11 cellular contexts compared by ENCODE assay signal in the genomic region with DNA sequence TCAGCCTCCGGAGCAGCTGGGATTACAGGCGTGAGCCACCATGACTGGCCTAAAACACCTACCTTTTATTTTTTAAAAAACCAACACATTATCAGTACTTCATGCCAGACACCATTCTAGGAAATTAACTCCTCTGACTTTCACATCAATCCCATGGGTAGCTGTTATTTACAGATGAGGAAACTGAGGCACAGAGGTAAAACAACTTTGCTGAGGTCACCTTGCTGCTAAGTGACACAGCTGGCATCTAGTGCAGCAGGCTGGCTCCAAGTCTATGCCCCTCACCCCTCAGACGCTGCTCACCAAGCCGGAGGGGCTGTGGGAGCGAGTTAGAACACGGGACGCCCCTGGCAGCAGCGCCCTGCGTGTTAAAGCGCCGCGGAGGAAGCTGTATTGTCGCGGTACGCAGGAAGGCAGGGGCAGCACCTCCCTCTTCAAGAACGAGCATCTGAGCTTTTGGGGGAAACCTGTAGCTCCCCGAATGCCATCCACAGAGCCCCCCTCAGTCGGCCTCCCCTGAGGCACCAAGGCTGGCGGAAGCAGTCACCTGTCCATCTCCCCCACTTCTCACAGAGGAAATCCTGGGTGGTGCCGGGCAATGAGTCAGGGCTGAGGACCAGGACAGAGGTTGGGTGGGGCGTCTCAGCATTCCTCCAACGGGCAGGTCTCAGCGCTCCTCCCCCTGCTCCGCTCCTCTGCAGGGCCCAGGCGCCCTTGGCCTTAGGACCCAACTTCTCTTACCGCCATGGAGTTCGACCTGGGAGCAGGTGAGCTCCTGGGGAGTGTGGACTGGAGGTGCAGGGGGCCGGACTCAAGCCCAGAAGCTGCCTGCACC. TPM values are rescaled to one million over a fixed set of nuclear protein-coding genes. Genes with fewer than 3 reads are reported as not detected.
DNase-seq lines count a peak whose midpoint lies in the region; ATAC-seq, FAIRE-seq and TF ChIP-seq lines count a peak whose summit lies in the region.
"Had no signal": no experiment of that assay in that cellular context is flagged by ENCODE, and none has a peak within 500 bp of the region (broad histone marks: within the 10 kb centered on the region; RNA-seq: fewer than 3 reads in every experiment).

A gene (plus strand): TSS at position 735 of the 835 bp plus-strand sequence. CDS start 11 bp downstream, at position 746.

- TF ChIP-seq CTCF in Caco-2 (IDR thresholded peaks at IDR 0.05; ENCODE audit: insufficient read depth in 1 of 2, low read depth in 1 of 2, low read length in 1 of 2, severe bottlenecking in 1 of 2, unreplicated experiment in 1 of 2) (no peak), gastroesophageal sphincter (IDR thresholded peaks at IDR 0.05) (no peak), natural killer cell (IDR thresholded peaks at IDR 0.05) (no peak), ovary (IDR thresholded peaks at IDR 0.05) (no peak)

- TSS peak; percentile 56 for BruUV-seq in Caco-2 (replicated peaks; lab: Mats Ljungman, UMichigan)

- H3K9me3 Mint-ChIP-seq in Caco-2 (ENCODE audit: unreplicated experiment) (no peaks in the 10 kb centered on the region), natural killer cell (no peaks in the 10 kb centered on the region)
- H3K9me3 Mint-ChIP-seq: dendritic cell treated with granulocyte-macrophage colony-stimulating factor and Interleukin-4, amounts not matched to agents 40 ng/mL and 50 ng/mL, for 4 days had no signal

- POLR2A ChIA-PET in Caco-2 (lab: Charles Lee), result interaction anchor here (0.5 to 1.4 kb wide), 3 partner anchors 31 to 70 kb away, joined by 3 to 9 read pairs (median 4); a partner anchor contains a TSS

- peak; percentile 70 to 84 for DNase-seq in Caco-2
- peak; percentile 54 for DNase-seq in RCC 7860 (ENCODE audit: low spot score)
- no peak for DNase-seq in natural killer cell
- no peak for DNase-seq in SKM-1 (lab: John Stamatoyannopoulos, UW; ENCODE audit: unreplicated experiment)
- no peak for DNase-seq in NCI-H345 treated with DMSO at 0.1 percent for 48 hours (lab: John Stamatoyannopoulos, UW; ENCODE audit: unreplicated experiment)
- no peak for DNase-seq in ovary
- DNase-seq in G401 (ENCODE audit: low spot score), result no peak
- DNase-seq: BE2C had no signal

- peak; percentile 37 for ATAC-seq in gastroesophageal sphincter
- peak in 2 of 3 donors; percentile 33 to 49 for ATAC-seq in natural killer cell

- H3K4me1 ChIP-seq in Caco-2 (peaks cover 49% of the 10 kb centered on the region), gastroesophageal sphincter (peaks cover 0 to 3% (median 0%) of the 10 kb centered on the region in 3 donors), ovary (ENCODE audit: insufficient read depth) (no peaks in the 10 kb centered on the region)
- H3K4me1 ChIP-seq: BE2C had no signal

- no peaks in the 10 kb centered on the region for H3K9me3 ChIP-seq in Caco-2
- H3K9me3 ChIP-seq in gastroesophageal sphincter, result no peaks in the 10 kb centered on the region
- no peaks in the 10 kb centered on the region for H3K9me3 ChIP-seq in ovary
- H3K9me3 ChIP-seq: BE2C had no signal

- H3K27me3 ChIP-seq in Caco-2 (replicated peaks; ENCODE audit: control insufficient read depth, insufficient read depth, low read length), result no peaks in the 10 kb centered on the region
- H3K27me3 ChIP-seq in gastroesophageal sphincter, result no peaks in the 10 kb centered on the region
- H3K27me3 ChIP-seq in ovary, result no peaks in the 10 kb centered on the region
- H3K27me3 ChIP-seq: BE2C had no signal

- H3K27me3 Mint-ChIP-seq in Caco-2 (ENCODE audit: insufficient read depth, unreplicated experiment), result no peaks in the 10 kb centered on the region
- H3K27me3 Mint-ChIP-seq in natural killer cell (ENCODE audit: low read depth in 2 of 2), result no peaks in the 10 kb centered on the region
- H3K27me3 Mint-ChIP-seq: dendritic cell treated with granulocyte-macrophage colony-stimulating factor and Interleukin-4, amounts not matched to agents 40 ng/mL and 50 ng/mL, for 4 days had no signal

- H3K36me3 Mint-ChIP-seq in Caco-2 (ENCODE audit: insufficient read depth, unreplicated experiment) (peaks cover 32% of the 10 kb centered on the region), natural killer cell (no peaks in the 10 kb centered on the region)

- TF ChIP-seq POLR2A in gastroesophageal sphincter (IDR thresholded peaks at IDR 0.05) (no peak), ovary (IDR thresholded peaks at IDR 0.05) (no peak)

- no peaks in the 10 kb centered on the region for H3K36me3 ChIP-seq in Caco-2 (ENCODE audit: control insufficient read depth, insufficient read depth, low read length)
- peaks cover 0 to 45% of the 10 kb centered on the region in 2 donors for H3K36me3 ChIP-seq in gastroesophageal sphincter
- no peaks in the 10 kb centered on the region for H3K36me3 ChIP-seq in ovary
- H3K36me3 ChIP-seq: BE2C had no signal

- H3K27ac Mint-ChIP-seq in Caco-2 (ENCODE audit: unreplicated experiment) (peak within 1 kb of the TSS; percentile 84), natural killer cell (no peak within 1 kb of the TSS)
- H3K27ac Mint-ChIP-seq: dendritic cell treated with granulocyte-macrophage colony-stimulating factor and Interleukin-4, amounts not matched to agents 40 ng/mL and 50 ng/mL, for 4 days had no signal

- no peak for TF ChIP-seq EP300 in gastroesophageal sphincter (IDR thresholded peaks at IDR 0.05)
- TF ChIP-seq EP300 in ovary (IDR thresholded peaks at IDR 0.05), result no peak

- 40 to 77% methylated on average over 1 to 9 of the region's 28 CpGs for WGBS in gastroesophageal sphincter (ENCODE audit: low coverage in 1 of 2), 2 donors
- 74 to 80% (median 74%) methylated on average over 27 to 28 of the region's 28 CpGs for WGBS in ovary, 3 donors

- CTCF ChIA-PET in Caco-2 (lab: Charles Lee), result interaction anchor here (0.5 to 0.9 kb wide), 3 partner anchors 36 to 283 kb away, joined by 3 to 4 read pairs (median 3); no protein-coding TSS in a partner anchor

- in situ Hi-C loops in G401 (cut with HindIII; ENCODE audit: low sequenced_read_pairs), result no loop called here

- H3K4me3 Mint-ChIP-seq in Caco-2 (ENCODE audit: unreplicated experiment), result peak within 1 kb of the TSS; percentile 66
- H3K4me3 Mint-ChIP-seq in natural killer cell, result peak within 1 kb of the TSS; percentile 28
- H3K4me3 Mint-ChIP-seq: dendritic cell treated with granulocyte-macrophage colony-stimulating factor and Interleukin-4, amounts not matched to agents 40 ng/mL and 50 ng/mL, for 4 days had no signal

- H3K27ac ChIP-seq in gastroesophageal sphincter (peak within 1 kb of the TSS in 2 of 4 donors; percentile 47 to 60), ovary (no peak within 1 kb of the TSS)

- intact Hi-C loops in Caco-2 (cut with micrococcal nuclease; ENCODE audit: unreplicated experiment), result no loop called here
- intact Hi-C loops in natural killer cell (cut with micrococcal nuclease), result no loop called here
- intact Hi-C loops in ovary (cut with DNase I), result no loop called here

- H3K4me3 ChIP-seq in Caco-2 (ENCODE audit: low read depth, low read length), result peak within 1 kb of the TSS; percentile 33
- no peak within 1 kb of the TSS for H3K4me3 ChIP-seq in gastroesophageal sphincter
- H3K4me3 ChIP-seq in ovary, result no peak within 1 kb of the TSS

- peaks cover 15% of the 10 kb centered on the region for H3K4me1 Mint-ChIP-seq in Caco-2 (ENCODE audit: low read depth, unreplicated experiment)
- peaks cover 0 to 4% of the 10 kb centered on the region in 2 donors for H3K4me1 Mint-ChIP-seq in natural killer cell

- FAIRE-seq in RCC 7860 (lab: Jason Lieb, UNC), result no peak

RNA-seq across cellular contexts. Expression of the gene that starts here (rescaled TPM):
- 12.7 and 18.6 TPM in 2 replicates for total RNA-seq in Caco-2 (2022)
- total RNA-seq in gastroesophageal sphincter, result 10 to 100 TPM in 1 of 4 donors, 1 to 10 TPM in 2, not detected in 1; 4.7 to 48.7 (median 7.9) TPM
- total RNA-seq in natural killer cell, result 1 to 10 TPM in 2 of 3 donors, not detected in 1; 1.5 to 4.0 TPM
- 100 to 1,000 TPM in 1 of 7 donors, 10 to 100 TPM in 2, 1 to 10 TPM in 3, not detected in 1; 1.8 to 179 (median 11.1) TPM for total RNA-seq in ovary
- polyA plus RNA-seq in ovary, result 1 to 10 TPM in 1 of 2 donors, not detected in 1; 7.9 TPM
- not detected in 2 replicates for total RNA-seq in G401 (2014; rRNA removed; shearing (Covaris generic))
- total RNA-seq: LHCN-M2 had no signal

Comparison
In these comparisons a context has a peak if more than half of its experiments do, and no peak if none do; other contexts are left out.
1. DNase-seq: peak in Caco-2 (2 of 2) and RCC 7860 (single experiment); none in natural killer cell (single experiment), SKM-1 (single experiment), NCI-H345 treated with DMSO at 0.1 percent for 48 hours (single experiment), ovary (0 of 5) and G401 (single experiment).